In genomic region chr15:78640840-78641733, GRCh38 we compare ENCODE assay signal across 8 cellular contexts. TPM values are rescaled to one million over a fixed set of nuclear protein-coding genes. Genes with fewer than 3 reads are reported as not detected.
DNase-seq lines count a peak whose midpoint lies in the region; ATAC-seq, FAIRE-seq and TF ChIP-seq lines count a peak whose summit lies in the region.

TSS of gene CHRNB4 (minus strand) at chr15:78641210. CDS start at chr15:78641133, 77 bp downstream.

- H3K36me3 ChIP-seq in HEK293 (ENCODE audit: control insufficient read depth in 2 of 2, insufficient read depth in 1 of 2, low read length in 2 of 2) (no peaks in the 10 kb centered on the region), pancreas (no peaks in the 10 kb centered on the region)

- H3K4me1 Mint-ChIP-seq in activated CD4-positive, alpha-beta T cell treated with anti-CD3 and anti-CD28 coated beads, Interleukin-2, amount 10 ng/mL, durations not matched to agents 7 days and 5 days: peaks cover 13% of the 10 kb centered on the region

- H3K9me3 ChIP-seq in HEK293 (ENCODE audit: control insufficient read depth, insufficient read depth, low read depth, low read length) (no peaks in the 10 kb centered on the region), pancreas (no peaks in the 10 kb centered on the region)

- CTCF ChIA-PET in HEK293 (lab: Yijun Ruan, JAX): interaction anchor here (1.3 to 5.9 kb wide), 6 partner anchors 16 to 100 kb away, joined by 4 to 119 read pairs (median 8); no protein-coding TSS in a partner anchor
- CTCF ChIA-PET in activated CD4-positive, alpha-beta T cell treated with anti-CD3 and anti-CD28 coated beads, Interleukin-2, amount 10 ng/mL, durations not matched to agents 7 days and 5 days (lab: Charles Lee): interaction anchor here (0.5 to 1.2 kb wide), 3 partner anchors 27 to 93 kb away, joined by 3 read pairs; no protein-coding TSS in a partner anchor

- no peak for TF ChIP-seq CTCF in HEK293 (tag by site-specific recombination; IDR thresholded peaks at IDR 0.05)
- peak; percentile 65 for TF ChIP-seq CTCF in foreskin keratinocyte (conservative IDR thresholded peaks at IDR 0.05)
- no peak for TF ChIP-seq CTCF in pancreas (IDR thresholded peaks at IDR 0.05)

- H3K4me3 ChIP-seq in HEK293 (ENCODE audit: low read depth, low read length) (peak within 1 kb of the TSS; percentile 41), pancreas (peak within 1 kb of the TSS; percentile 11 to 48 (median 26))

- H3K4me1 ChIP-seq in HEK293 (ENCODE audit: control insufficient read depth, insufficient read depth, low read length) (peaks cover 2% of the 10 kb centered on the region; the same call in 1 of the 2 replicates), foreskin keratinocyte (no peaks in the 10 kb centered on the region), pancreas (no peaks in the 10 kb centered on the region)

- H3K27ac ChIP-seq in HEK293 (ENCODE audit: extremely low read depth, low read depth, low read length) (no peak within 1 kb of the TSS), foreskin keratinocyte (no peak within 1 kb of the TSS), pancreas (no peak within 1 kb of the TSS)

- no peaks in the 10 kb centered on the region for H3K36me3 Mint-ChIP-seq in activated CD4-positive, alpha-beta T cell treated with anti-CD3 and anti-CD28 coated beads, Interleukin-2, amount 10 ng/mL, durations not matched to agents 7 days and 5 days (ENCODE audit: low read depth)

- ATAC-seq in foreskin keratinocyte (peak; percentile 90), pancreas (peak; percentile 50 to 84 (median 71)), HG02840 (IDR thresholded peaks at IDR 0.05; ENCODE audit: low FRiP score, unreplicated experiment) (no peak), GM18498 (IDR thresholded peaks at IDR 0.05; ENCODE audit: unreplicated experiment) (no peak)

- WGBS in pancreas, 2 donors: 14% methylated on average over 58 to 65 of the region's 65 CpGs

- no peak for DNase-seq in activated CD4-positive, alpha-beta T cell treated with anti-CD3 and anti-CD28 coated beads, Interleukin-2, amount 10 ng/mL, durations not matched to agents 7 days and 5 days
- DNase-seq in foreskin keratinocyte (peak; percentile 61 to 73), pancreas (peak in 1 of 6 donors; percentile 68), kidney glomerular epithelial cell (lab: John Stamatoyannopoulos, UW) (no peak)
- no peak for DNase-seq in central memory CD4-positive, alpha-beta T cell

- no peak within 1 kb of the TSS for H3K27ac Mint-ChIP-seq in activated CD4-positive, alpha-beta T cell treated with anti-CD3 and anti-CD28 coated beads, Interleukin-2, amount 10 ng/mL, durations not matched to agents 7 days and 5 days

- H3K27me3 ChIP-seq in foreskin keratinocyte (peaks cover 21% of the 10 kb centered on the region), pancreas (no peaks in the 10 kb centered on the region)

- H3K27me3 Mint-ChIP-seq in activated CD4-positive, alpha-beta T cell treated with anti-CD3 and anti-CD28 coated beads, Interleukin-2, amount 10 ng/mL, durations not matched to agents 7 days and 5 days: peaks cover 14% of the 10 kb centered on the region

- intact Hi-C loops in pancreas (cut with DNase I): no loop called here

- H3K4me3 Mint-ChIP-seq in activated CD4-positive, alpha-beta T cell treated with anti-CD3 and anti-CD28 coated beads, Interleukin-2, amount 10 ng/mL, durations not matched to agents 7 days and 5 days: peak within 1 kb of the TSS; percentile 53

- POLR2A ChIA-PET in HEK293 (lab: Yijun Ruan, JAX): no interaction called here
- POLR2A ChIA-PET in activated CD4-positive, alpha-beta T cell treated with anti-CD3 and anti-CD28 coated beads, Interleukin-2, amount 10 ng/mL, durations not matched to agents 7 days and 5 days (lab: Charles Lee): no interaction called here

- H3K9me3 Mint-ChIP-seq in activated CD4-positive, alpha-beta T cell treated with anti-CD3 and anti-CD28 coated beads, Interleukin-2, amount 10 ng/mL, durations not matched to agents 7 days and 5 days: no peaks in the 10 kb centered on the region

- FAIRE-seq in pancreas (lab: Jason Lieb, UNC): no peak

TF ChIP-seq in HEK293, 187 proteins besides CTCF, POLR2A, EP300 and RAD21 (continues in another document):
- peak; percentile 94 for TF ChIP-seq SP3 (tag by site-specific recombination; IDR thresholded peaks at IDR 0.05)
- TF ChIP-seq SP2 (tag by site-specific recombination; IDR thresholded peaks at IDR 0.05): peak; percentile 82
- TF ChIP-seq KLF16 (tag by site-specific recombination; IDR thresholded peaks at IDR 0.05): 0 out of 2 replicates have a peak, but pooled peaks have one; percentile 11
- peak; percentile 32; the same call in 1 of the 2 replicates for TF ChIP-seq HIC1 (tag by site-specific recombination; IDR thresholded peaks at IDR 0.05)
- no peak; the same call in 1 of the 2 replicates for TF ChIP-seq ZNF843 (tag by site-specific recombination; IDR thresholded peaks at IDR 0.05)
- peak; percentile 26; the same call in 1 of the 2 replicates for TF ChIP-seq ZIC2 (tag by site-specific recombination; IDR thresholded peaks at IDR 0.05)
- TF ChIP-seq ZNF621 (tag by site-specific recombination; IDR thresholded peaks at IDR 0.05): no peak
- peak; percentile 77 for TF ChIP-seq ZNF335 (tag by site-specific recombination; conservative IDR thresholded peaks at IDR 0.05)
- TF ChIP-seq WT1 (tag by site-specific recombination; IDR thresholded peaks at IDR 0.05): no peak
- TF ChIP-seq SCRT2 (tag by site-specific recombination; IDR thresholded peaks at IDR 0.05): peak; percentile 95
- peak; percentile 59; the same call in 1 of the 2 replicates for TF ChIP-seq ZNF449 (tag by site-specific recombination; IDR thresholded peaks at IDR 0.05)
- peak; percentile 84 for TF ChIP-seq ZFP69B (tag by site-specific recombination; IDR thresholded peaks at IDR 0.05)
- peak; percentile 99 for TF ChIP-seq ZFHX2 (tag by site-specific recombination; conservative IDR thresholded peaks at IDR 0.05)
- peak; percentile 61; the same call in 1 of the 2 replicates for TF ChIP-seq ZNF561 (tag by site-specific recombination; IDR thresholded peaks at IDR 0.05; ENCODE audit: borderline replicate concordance)
- TF ChIP-seq ZNF600 (tag by site-specific recombination; IDR thresholded peaks at IDR 0.05): peak; percentile 15; the same call in 1 of the 2 replicates
- peak; percentile 75 for TF ChIP-seq KLF1 (tag by site-specific recombination; IDR thresholded peaks at IDR 0.05)
- peak; percentile 43; the same call in 1 of the 2 replicates for TF ChIP-seq KLF10 (tag by site-specific recombination; IDR thresholded peaks at IDR 0.05)
- peak; percentile 84 for TF ChIP-seq GLIS1 (tag by site-specific recombination; IDR thresholded peaks at IDR 0.05)
- TF ChIP-seq KLF8 (tag by site-specific recombination; IDR thresholded peaks at IDR 0.05): peak; percentile 49; the same call in 1 of the 2 replicates
- peak; percentile 93 for TF ChIP-seq ZBTB8A (tag by site-specific recombination; IDR thresholded peaks at IDR 0.05)
- peak; percentile 68 for TF ChIP-seq GLIS2 (tag by site-specific recombination; IDR thresholded peaks at IDR 0.05)
- TF ChIP-seq GFI1B (tag by site-specific recombination; IDR thresholded peaks at IDR 0.05): no peak
- peak; percentile 81 for TF ChIP-seq ZNF692 (tag by site-specific recombination; IDR thresholded peaks at IDR 0.05)
- no peak for TF ChIP-seq ZNF423 (tag by site-specific recombination; IDR thresholded peaks at IDR 0.05)

RNA-seq across cellular contexts. Expression of gene CHRNB4, which starts in this region (rescaled TPM):
- total RNA-seq in activated CD4-positive, alpha-beta T cell treated with anti-CD3 and anti-CD28 coated beads, Interleukin-2, amount 10 ng/mL, durations not matched to agents 7 days and 5 days: not detected
- total RNA-seq in foreskin keratinocyte (0.07 and 0.14 TPM in 2 replicates), pancreas (under 1 TPM in 1 of 6 donors, not detected in 5; 0.18 TPM)
- polyA plus RNA-seq in foreskin keratinocyte (0.04 TPM in 1 of 2 replicates, not detected in the other), pancreas (under 1 TPM in 1 of 2 donors, not detected in 1; 0.02 TPM)

Comparison
In these comparisons a context has a peak if more than half of its experiments do, and no peak if none do; other contexts are left out.
1. Peak in DNase-seq and ATAC-seq in foreskin keratinocyte; RNA of the gene not detected or under 1 TPM.
2. Peak in ATAC-seq and H3K4me3 ChIP-seq in pancreas; RNA of the gene not detected or under 1 TPM.